Comparison of ENCODE assay signal across 1 cellular context in the genomic region with DNA sequence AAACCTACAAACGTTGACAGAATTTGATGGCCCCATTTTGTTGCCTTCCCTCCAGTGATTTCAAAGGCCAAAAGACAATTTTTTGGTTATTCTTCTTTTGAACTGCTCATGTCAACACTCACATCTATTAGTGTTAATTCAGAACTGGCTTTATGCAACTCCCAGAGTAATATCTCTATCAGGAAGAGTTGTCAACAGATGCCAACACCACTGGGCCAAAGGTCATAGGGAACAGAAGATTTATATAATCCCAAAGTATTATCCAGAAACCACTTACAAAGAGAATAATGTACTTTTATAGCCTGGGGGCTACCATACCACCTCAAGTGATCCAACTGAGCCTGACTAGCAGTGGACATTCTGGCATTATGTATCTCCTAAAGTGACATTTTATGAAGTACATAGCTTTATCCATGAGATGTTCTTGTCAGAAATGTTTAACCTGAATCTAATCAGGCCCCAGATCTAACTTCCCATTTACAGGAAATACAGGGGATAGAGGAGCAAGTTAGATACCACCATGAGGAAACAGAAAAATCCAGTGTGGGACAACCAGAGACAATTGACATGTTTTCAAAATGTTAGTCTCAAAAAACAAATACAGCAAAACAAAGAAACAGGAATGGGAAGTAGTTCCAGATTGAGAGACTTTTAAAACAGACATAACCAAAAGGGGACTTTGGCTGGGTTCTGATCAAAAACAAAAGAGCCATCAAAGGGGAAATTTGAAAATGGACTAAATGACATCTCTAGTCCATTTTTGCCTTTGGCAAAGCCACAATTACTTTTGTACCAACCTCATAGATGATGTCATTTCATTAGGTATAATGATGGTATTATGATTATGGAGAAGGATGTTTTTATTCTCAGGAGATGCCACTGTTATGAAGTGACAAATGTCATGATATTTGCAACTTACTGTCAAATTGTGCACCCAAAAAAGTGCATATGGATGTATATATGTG.
TF ChIP-seq lines count a peak whose summit lies in the region.

No MANE protein-coding gene starts in this region.

TF ChIP-seq in GM12878, 131 proteins besides CTCF, POLR2A, EP300 and RAD21 (continues in another document):
- TF ChIP-seq IRF3 (IDR thresholded peaks at IDR 0.05) = no peak
- no peak for TF ChIP-seq SUZ12 (IDR thresholded peaks at IDR 0.05; ENCODE audit: unreplicated experiment)
- TF ChIP-seq CREB1 (IDR thresholded peaks at IDR 0.05; ENCODE audit: low read depth) = 0 out of 2 replicates have a peak, but pooled peaks have one; percentile 25
- no peak for TF ChIP-seq EGR1 (IDR thresholded peaks at IDR 0.05; ENCODE audit: borderline replicate concordance in 1 of 2, low read depth in 2 of 2, low read length in 2 of 2)
- no peak for TF ChIP-seq PBX3 (IDR thresholded peaks at IDR 0.05; ENCODE audit: insufficient replicate concordance, low read depth, low read length)
- 0 out of 2 replicates have a peak, but pooled peaks have one; percentile 23 for TF ChIP-seq MEF2A (IDR thresholded peaks at IDR 0.05; ENCODE audit: insufficient read depth, low read depth, low read length)
- peak; percentile 87 for TF ChIP-seq RUNX3 (IDR thresholded peaks at IDR 0.05; ENCODE audit: low read length)
- TF ChIP-seq BHLHE40 (IDR thresholded peaks at IDR 0.05; ENCODE audit: borderline replicate concordance in 1 of 2, low read depth in 2 of 2, low read length in 1 of 2) = no peak
- no peak for TF ChIP-seq ZNF274 (IDR thresholded peaks at IDR 0.05; ENCODE audit: insufficient read depth, insufficient read length)
- no peak for TF ChIP-seq ASH2L (IDR thresholded peaks at IDR 0.05; ENCODE audit: borderline replicate concordance, low read depth)
- 0 out of 2 replicates have a peak, but pooled peaks have one; percentile 26 for TF ChIP-seq ZNF687 (IDR thresholded peaks at IDR 0.05)
- peak in 1 of 2 experiments; percentile 25; a peak in 1 of 4 replicates for TF ChIP-seq ETV6 (conservative IDR thresholded peaks at IDR 0.05 in 1 of 2, IDR thresholded peaks at IDR 0.05 in 1 of 2; ENCODE audit: borderline replicate concordance in 1 of 2, low read depth in 1 of 2)
- no peak for TF ChIP-seq MAX (IDR thresholded peaks at IDR 0.05; ENCODE audit: low read depth, low read length)
- TF ChIP-seq, protein P1, sequence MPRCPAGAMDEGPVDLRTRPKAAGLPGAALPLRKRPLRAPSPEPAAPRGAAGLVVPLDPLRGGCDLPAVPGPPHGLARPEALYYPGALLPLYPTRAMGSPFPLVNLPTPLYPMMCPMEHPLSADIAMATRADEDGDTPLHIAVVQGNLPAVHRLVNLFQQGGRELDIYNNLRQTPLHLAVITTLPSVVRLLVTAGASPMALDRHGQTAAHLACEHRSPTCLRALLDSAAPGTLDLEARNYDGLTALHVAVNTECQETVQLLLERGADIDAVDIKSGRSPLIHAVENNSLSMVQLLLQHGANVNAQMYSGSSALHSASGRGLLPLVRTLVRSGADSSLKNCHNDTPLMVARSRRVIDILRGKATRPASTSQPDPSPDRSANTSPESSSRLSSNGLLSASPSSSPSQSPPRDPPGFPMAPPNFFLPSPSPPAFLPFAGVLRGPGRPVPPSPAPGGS (IDR thresholded peaks at IDR 0.05; ENCODE audit: borderline replicate concordance, insufficient read depth, low read depth, low read length, poor library complexity, severe bottlenecking) = no peak
- TF ChIP-seq CHD1 (IDR thresholded peaks at IDR 0.05; ENCODE audit: low read depth, low read length) = no peak
- TF ChIP-seq TARDBP (IDR thresholded peaks at IDR 0.05; ENCODE audit: borderline replicate concordance) = no peak
- no peak for TF ChIP-seq ZSCAN29 (IDR thresholded peaks at IDR 0.05)
- TF ChIP-seq MYC (IDR thresholded peaks at IDR 0.05; ENCODE audit: insufficient read depth, insufficient read length, insufficient replicate concordance, low read length, severe bottlenecking) = no peak
- TF ChIP-seq ATF2 (IDR thresholded peaks at IDR 0.05; ENCODE audit: low read length) = peak; percentile 64
- no peak for TF ChIP-seq MYB (IDR thresholded peaks at IDR 0.05; ENCODE audit: borderline replicate concordance, low read depth, low read length)
- no peak for TF ChIP-seq RELA (IDR thresholded peaks at IDR 0.05; ENCODE audit: borderline replicate concordance, partially characterized antibody)
- no peak; the same call in 1 of the 2 replicates for TF ChIP-seq PML (IDR thresholded peaks at IDR 0.05; ENCODE audit: low read length)
- TF ChIP-seq STAT1 (conservative IDR thresholded peaks at IDR 0.05) = no peak
- no peak for TF ChIP-seq E4F1 (IDR thresholded peaks at IDR 0.05; ENCODE audit: borderline replicate concordance, partially characterized antibody)
- peak; percentile 44; the same call in 1 of the 2 replicates for TF ChIP-seq ZNF217 (IDR thresholded peaks at IDR 0.05)
- no peak for TF ChIP-seq PRDM15 (CRISPR knock-in tag; IDR thresholded peaks at IDR 0.05)
- TF ChIP-seq JUNB (IDR thresholded peaks at IDR 0.05) = peak; percentile 73
- TF ChIP-seq IKZF1 (conservative IDR thresholded peaks at IDR 0.05) = no peak; the same call in none of the 2 replicates
- TF ChIP-seq DPF2 (IDR thresholded peaks at IDR 0.05) = peak; percentile 51; the same call in 1 of the 2 replicates
- TF ChIP-seq MXI1 (IDR thresholded peaks at IDR 0.05; ENCODE audit: low read depth, low read length) = no peak
- TF ChIP-seq SP1 (IDR thresholded peaks at IDR 0.05; ENCODE audit: low read depth, low read length) = no peak
- TF ChIP-seq BACH1 (IDR thresholded peaks at IDR 0.05; ENCODE audit: borderline replicate concordance) = no peak
- TF ChIP-seq NR2C1 (IDR thresholded peaks at IDR 0.05) = no peak
- TF ChIP-seq ESRRA (IDR thresholded peaks at IDR 0.05; ENCODE audit: low read length) = no peak
- no peak for TF ChIP-seq GABPA (IDR thresholded peaks at IDR 0.05; ENCODE audit: low read depth)
- no peak for TF ChIP-seq STAT3 (IDR thresholded peaks at IDR 0.05; ENCODE audit: low read depth, low read length)
- TF ChIP-seq, protein P2, sequence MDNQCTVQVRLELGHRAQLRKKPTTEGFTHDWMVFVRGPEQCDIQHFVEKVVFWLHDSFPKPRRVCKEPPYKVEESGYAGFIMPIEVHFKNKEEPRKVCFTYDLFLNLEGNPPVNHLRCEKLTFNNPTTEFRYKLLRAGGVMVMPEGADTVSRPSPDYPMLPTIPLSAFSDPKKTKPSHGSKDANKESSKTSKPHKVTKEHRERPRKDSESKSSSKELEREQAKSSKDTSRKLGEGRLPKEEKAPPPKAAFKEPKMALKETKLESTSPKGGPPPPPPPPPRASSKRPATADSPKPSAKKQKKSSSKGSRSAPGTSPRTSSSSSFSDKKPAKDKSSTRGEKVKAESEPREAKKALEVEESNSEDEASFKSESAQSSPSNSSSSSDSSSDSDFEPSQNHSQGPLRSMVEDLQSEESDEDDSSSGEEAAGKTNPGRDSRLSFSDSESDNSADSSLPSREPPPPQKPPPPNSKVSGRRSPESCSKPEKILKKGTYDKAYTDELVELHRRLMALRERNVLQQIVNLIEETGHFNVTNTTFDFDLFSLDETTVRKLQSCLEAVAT (IDR thresholded peaks at IDR 0.05) = no peak
